Comparison of ENCODE assay signal across 20 cellular contexts in the genomic region with DNA sequence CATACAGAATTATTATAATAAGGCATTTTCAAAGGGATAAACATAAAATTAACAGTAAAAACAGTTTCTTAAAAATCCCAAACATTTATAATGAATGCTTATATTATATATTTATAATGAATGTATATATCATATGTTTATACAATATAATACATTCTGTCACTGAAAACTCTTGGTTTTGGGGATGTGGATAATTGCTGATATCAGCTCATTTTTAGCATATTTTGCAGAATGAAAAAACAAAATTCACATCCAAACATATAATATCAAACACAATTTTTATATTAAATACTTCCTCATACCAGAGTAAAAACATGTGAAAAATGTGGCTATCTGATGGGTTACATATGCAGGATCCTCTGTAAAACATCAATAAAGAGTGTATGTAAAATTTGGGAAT.
DNase-seq lines count a peak whose midpoint lies in the region; ATAC-seq, FAIRE-seq and TF ChIP-seq lines count a peak whose summit lies in the region.
"Had no signal": no experiment of that assay in that cellular context is flagged by ENCODE, and none has a peak within 500 bp of the region (broad histone marks: within the 10 kb centered on the region; RNA-seq: fewer than 3 reads in every experiment).

No MANE protein-coding gene starts in this region.

- FAIRE-seq in K562 (lab: Jason Lieb, UNC) = no peak
- FAIRE-seq: GM12891, GM18507 had no signal

- CTCF ChIA-PET in IMR-90 (lab: Yijun Ruan, JAX) (no interaction called here), K562 (lab: Yijun Ruan, JAX; ENCODE audit: low intra/inter-chr PET ratio) (no interaction called here)

- H3K4me1 ChIP-seq in DOHH2 (ENCODE audit: control insufficient read depth, low read length) (peaks cover 22% of the 10 kb centered on the region), IMR-90 (ENCODE audit: control insufficient read depth, insufficient read depth, low read length) (no peaks in the 10 kb centered on the region), K562 (replicated peaks in 1 of 2; ENCODE audit: control insufficient read depth in 2 of 2, insufficient read depth in 2 of 2, low read length in 2 of 2) (no peaks in the 10 kb centered on the region), neuronal stem cell (ENCODE audit: control insufficient read depth in 2 of 2, insufficient read depth in 1 of 2, low read depth in 1 of 2, low read length in 2 of 2) (peaks cover 0 to 8% of the 10 kb centered on the region in 2 donors), heart right ventricle (no peaks in the 10 kb centered on the region)
- H3K4me1 ChIP-seq: Caco-2 had no signal

- H3K23ac ChIP-seq in IMR-90 (ENCODE audit: low read depth, low read length) = no peak overlapping the region
- no peak overlapping the region for H3K23ac ChIP-seq in neuronal stem cell (ENCODE audit: low read depth, low read length, poor library complexity)

- no peak for DNase-seq in IMR-90
- DNase-seq in K562 (ENCODE audit: extremely low read depth in 1 of 4, low spot score in 3 of 4) = no peak
- no peak for DNase-seq in neuronal stem cell (ENCODE audit: low spot score)
- DNase-seq in heart right ventricle = no peak
- no peak for DNase-seq in SIG-M5 treated with dmso at 0.1 percent for 504 hours (lab: John Stamatoyannopoulos, UW; ENCODE audit: unreplicated experiment)
- DNase-seq in posterior vena cava (ENCODE audit: low spot score) = no peak
- DNase-seq: Caco-2; CD4-positive, CD25-positive, alpha-beta regulatory T cell; CD8-positive, alpha-beta T cell; DMS153; DND-41; EL; GF-D8; H9 had no signal

- no peak overlapping the region for H4K5ac ChIP-seq in IMR-90 (ENCODE audit: low read depth, low read length)

- peaks cover 5% of the 10 kb centered on the region; the same call in 1 of the 2 replicates for H3F3A ChIP-seq in DOHH2 (ENCODE audit: control insufficient read depth, insufficient read depth)

- H3K9ac ChIP-seq in IMR-90 (ENCODE audit: low read depth, low read length) (no peak overlapping the region), K562 (ENCODE audit: insufficient read depth in 1 of 2, low read depth in 2 of 2, low read length in 2 of 2) (no peak overlapping the region), neuronal stem cell (ENCODE audit: low read depth, low read length, poor library complexity) (no peak overlapping the region)

- H2AK5ac ChIP-seq in IMR-90 (ENCODE audit: low read depth, low read length) (no peak overlapping the region), neuronal stem cell (ENCODE audit: low read depth, low read length) (no peak overlapping the region)

- H3K9me1 ChIP-seq in IMR-90 (ENCODE audit: insufficient read depth, low read length) = no peaks in the 10 kb centered on the region
- H3K9me1 ChIP-seq in K562 (ENCODE audit: control insufficient read depth, insufficient read depth, low read length) = no peaks in the 10 kb centered on the region

- H3K4ac ChIP-seq in IMR-90 (ENCODE audit: low read depth, low read length) = no peak overlapping the region
- no peak overlapping the region for H3K4ac ChIP-seq in neuronal stem cell (ENCODE audit: low read length)

- H3K18ac ChIP-seq in IMR-90 (ENCODE audit: low read depth, low read length) (no peak overlapping the region), neuronal stem cell (ENCODE audit: low read length) (no peak overlapping the region)

- H2BK15ac ChIP-seq in IMR-90 (ENCODE audit: low read depth, low read length) = no peak overlapping the region
- H2BK15ac ChIP-seq in neuronal stem cell (ENCODE audit: low read length) = no peak overlapping the region

- H4K91ac ChIP-seq in IMR-90 (ENCODE audit: insufficient read depth, low read depth, low read length) = no peak overlapping the region
- H4K91ac ChIP-seq in neuronal stem cell (ENCODE audit: low read depth, low read length, poor library complexity) = no peak overlapping the region

- H2BK12ac ChIP-seq in neuronal stem cell (ENCODE audit: low read length) = no peak overlapping the region

- dilution Hi-C loops in IMR-90 (cut with HindIII; ENCODE audit: low sequenced_read_pairs, unreplicated experiment) = no loop called here

- H2BK5ac ChIP-seq in IMR-90 (ENCODE audit: low read depth, low read length, poor library complexity, severe bottlenecking) (no peak overlapping the region), neuronal stem cell (ENCODE audit: low read length) (no peak overlapping the region)

- H4K8ac ChIP-seq in IMR-90 (ENCODE audit: low read depth in 2 of 2, low read length in 2 of 2) (no peak overlapping the region), neuronal stem cell (ENCODE audit: low read depth, low read length) (no peak overlapping the region)

- H3K4me2 ChIP-seq in DOHH2 (ENCODE audit: low read length) (no peak overlapping the region), IMR-90 (ENCODE audit: low read depth, low read length) (no peak overlapping the region), K562 (ENCODE audit: insufficient read depth, low read length) (no peak overlapping the region), neuronal stem cell (ENCODE audit: insufficient read depth, low read length, poor library complexity, severe bottlenecking) (no peak overlapping the region)
- H3K4me2 ChIP-seq: GM23338 had no signal

- POLR2A ChIA-PET in IMR-90 (lab: Charles Lee; ENCODE audit: unreplicated experiment) = no interaction called here
- POLR2A ChIA-PET in K562 (lab: Yijun Ruan, JAX) = no interaction called here

- no peak overlapping the region for H2AK9ac ChIP-seq in IMR-90 (replicated peaks; ENCODE audit: low read depth, low read length, poor library complexity)

- no peaks in the 10 kb centered on the region for H3K9me3 ChIP-seq in DOHH2 (ENCODE audit: control insufficient read depth, insufficient read depth, low read length)
- H3K9me3 ChIP-seq in IMR-90 (ENCODE audit: control insufficient read depth, insufficient read depth, low read length) = no peaks in the 10 kb centered on the region
- H3K9me3 ChIP-seq in K562 (replicated peaks; ENCODE audit: control insufficient read depth, insufficient read depth, low read depth, low read length) = no peaks in the 10 kb centered on the region; the same call in 1 of the 2 replicates
- H3K9me3 ChIP-seq in neuronal stem cell (replicated peaks in 1 of 2; ENCODE audit: control insufficient read depth in 2 of 2, insufficient read depth in 1 of 2, low read depth in 1 of 2, low read length in 2 of 2) = peaks cover 0 to 5% of the 10 kb centered on the region in 2 donors
- H3K9me3 ChIP-seq in heart right ventricle = peaks cover 0 to 15% (median 0%) of the 10 kb centered on the region in 11 donors
- H3K9me3 ChIP-seq: Caco-2 had no signal

- H3K36me3 ChIP-seq in DOHH2 (ENCODE audit: control insufficient read depth, low read length) (no peaks in the 10 kb centered on the region), IMR-90 (ENCODE audit: control insufficient read depth, insufficient read depth, low read length) (no peaks in the 10 kb centered on the region), K562 (ENCODE audit: control insufficient read depth, insufficient read depth, low read length) (no peaks in the 10 kb centered on the region), neuronal stem cell (replicated peaks in 1 of 2; ENCODE audit: control insufficient read depth in 2 of 2, insufficient read depth in 2 of 2, low read length in 2 of 2) (no peaks in the 10 kb centered on the region), heart right ventricle (no peaks in the 10 kb centered on the region)

- in situ Hi-C loops in IMR-90 (cut with MboI; ENCODE audit: low sequenced_read_pairs) = no loop called here
- in situ Hi-C loops in K562 (cut with MboI) = no loop called here

- H2AFZ ChIP-seq in IMR-90 (replicated peaks; ENCODE audit: low read length, poor library complexity) = no peak overlapping the region
- no peak overlapping the region for H2AFZ ChIP-seq in K562 (ENCODE audit: low read depth, low read length)
- H2AFZ ChIP-seq in neuronal stem cell (ENCODE audit: low read length) = peak overlapping the region; percentile 79
- H2AFZ ChIP-seq: GM23338 had no signal

- BruUV-seq in IMR-90 (replicated peaks; lab: Mats Ljungman, UMichigan) (no TSS peak), K562 (replicated peaks; lab: Mats Ljungman, UMichigan) (no TSS peak)

- ATAC-seq in IMR-90 (ENCODE audit: low read depth) = no peak
- ATAC-seq in K562 = no peak
- ATAC-seq in heart right ventricle = no peak
- ATAC-seq: CD8-positive, alpha-beta T cell; GM23338; HCT116 had no signal

- TF ChIP-seq CTCF in DOHH2 (IDR thresholded peaks at IDR 0.05; ENCODE audit: low read depth, low read length, poor library complexity, severe bottlenecking) (no peak), IMR-90 (conservative IDR thresholded peaks at IDR 0.05; ENCODE audit: low read depth, low read length) (no peak), K562 (IDR thresholded peaks at IDR 0.05 in 2 of 3, conservative IDR thresholded peaks at IDR 0.05 in 1 of 3; ENCODE audit: insufficient read depth in 2 of 3, low read depth in 1 of 3, low read length in 3 of 3) (no peak), heart right ventricle (IDR thresholded peaks at IDR 0.05) (no peak)

- TF ChIP-seq RAD21 in IMR-90 (IDR thresholded peaks at IDR 0.05; ENCODE audit: low read length) (no peak), K562 (CRISPR knock-in tag; conservative IDR thresholded peaks at IDR 0.05 in 1 of 2, IDR thresholded peaks at IDR 0.05 in 1 of 2) (no peak)

- no peak for TF ChIP-seq POLR2A in IMR-90 (IDR thresholded peaks at IDR 0.05; ENCODE audit: low read depth, low read length)
- no peak for TF ChIP-seq POLR2A in K562 (conservative IDR thresholded peaks at IDR 0.05)

- H3K4me3 ChIP-seq in DOHH2 (ENCODE audit: low read length) (no peak overlapping the region), IMR-90 (ENCODE audit: insufficient read depth, low read depth, low read length) (no peak overlapping the region), K562 (no peak overlapping the region), neuronal stem cell (ENCODE audit: low read length in 2 of 2) (no peak overlapping the region), heart right ventricle (no peak overlapping the region)
- H3K4me3 ChIP-seq: GM23338 had no signal

- H2BK120ac ChIP-seq in IMR-90 (ENCODE audit: low read depth, low read length) (no peak overlapping the region), neuronal stem cell (ENCODE audit: low read depth, low read length) (no peak overlapping the region)

- H3K56ac ChIP-seq in IMR-90 (ENCODE audit: extremely low read depth, insufficient read depth, low read length) = no peak overlapping the region

- no peaks in the 10 kb centered on the region for H3K79me2 ChIP-seq in DOHH2 (ENCODE audit: control insufficient read depth, low read length)
- H3K79me2 ChIP-seq in K562 (ENCODE audit: control insufficient read depth, insufficient read depth, low read length) = no peaks in the 10 kb centered on the region

- no peaks in the 10 kb centered on the region for H3K79me1 ChIP-seq in IMR-90 (ENCODE audit: low read depth in 1 of 2, low read length in 2 of 2)
- no peaks in the 10 kb centered on the region for H3K79me1 ChIP-seq in neuronal stem cell (ENCODE audit: low read depth, low read length)

- H3K27ac ChIP-seq in DOHH2 (ENCODE audit: low read depth, low read length) = peak overlapping the region; percentile 55; the same call in 1 of the 2 replicates
- no peak overlapping the region for H3K27ac ChIP-seq in IMR-90 (ENCODE audit: insufficient read depth, low read length)
- no peak overlapping the region for H3K27ac ChIP-seq in K562 (ENCODE audit: extremely low read depth, low read depth, low read length)
- H3K27ac ChIP-seq in neuronal stem cell (replicated peaks; ENCODE audit: low read length) = no peak overlapping the region
- no peak overlapping the region for H3K27ac ChIP-seq in heart right ventricle
- H3K27ac ChIP-seq: C4-2B had no signal

- no peak overlapping the region for H2BK20ac ChIP-seq in IMR-90 (ENCODE audit: low read depth, low read length)

- H3K27me3 ChIP-seq in DOHH2 (ENCODE audit: control insufficient read depth, low read length) (no peaks in the 10 kb centered on the region), IMR-90 (ENCODE audit: control insufficient read depth, insufficient read depth, low read length) (no peaks in the 10 kb centered on the region), K562 (ENCODE audit: control insufficient read depth in 2 of 2, insufficient read depth in 2 of 2, low read length in 2 of 2) (no peaks in the 10 kb centered on the region), neuronal stem cell (ENCODE audit: control insufficient read depth in 3 of 3, insufficient read depth in 3 of 3, low read depth in 1 of 3, low read length in 3 of 3) (no peaks in the 10 kb centered on the region), heart right ventricle (no peaks in the 10 kb centered on the region)

- H3K14ac ChIP-seq in IMR-90 (replicated peaks; ENCODE audit: low read depth, low read length) (no peak overlapping the region), neuronal stem cell (ENCODE audit: low read length) (no peak overlapping the region)

- H4K20me1 ChIP-seq in DOHH2 (ENCODE audit: control insufficient read depth, insufficient read depth, low read depth, low read length) (no peaks in the 10 kb centered on the region), IMR-90 (ENCODE audit: insufficient read depth, low read length) (no peaks in the 10 kb centered on the region), K562 (replicated peaks; ENCODE audit: control insufficient read depth, insufficient read depth, low read length) (no peaks in the 10 kb centered on the region)

- TF ChIP-seq EP300 in K562 (IDR thresholded peaks at IDR 0.05; ENCODE audit: low read length) = no peak

- no peaks in the 10 kb centered on the region for H3K9me2 ChIP-seq in DOHH2 (replicated peaks; ENCODE audit: control insufficient read depth, low read length)

- intact Hi-C loops in IMR-90 (cut with micrococcal nuclease) (no loop called here), K562 (cut with micrococcal nuclease) (no loop called here), heart right ventricle (cut with DNase I) (loop anchor here in 1 of 10 donors (10.0 kb wide), 1 partner anchor 61 kb away; no protein-coding TSS in a partner anchor), posterior vena cava (cut with DNase I) (no loop called here)
